ENCODE assay signal across 21 cellular contexts in the genomic region with DNA sequence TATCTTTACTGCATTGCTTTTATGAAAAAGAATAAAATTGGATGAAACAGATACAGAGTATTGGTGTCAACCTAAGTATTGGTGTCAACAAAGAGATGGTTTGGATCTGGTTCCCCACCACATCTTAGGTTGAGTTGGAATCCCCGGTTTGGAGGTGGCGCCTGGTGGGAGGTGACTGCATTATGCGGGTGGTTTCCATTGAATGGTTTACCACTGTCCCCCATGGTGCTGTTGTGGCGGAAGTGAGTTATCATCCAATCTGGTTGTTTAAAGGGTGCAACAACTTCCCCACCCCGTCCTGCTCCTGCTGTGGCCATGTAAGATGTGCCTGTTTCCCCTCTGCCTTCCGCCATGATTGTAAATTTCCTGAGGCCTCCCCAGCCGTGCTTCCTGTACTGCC.
"Had no signal": no experiment of that assay in that cellular context is flagged by ENCODE, and none has a peak within 500 bp of the region (broad histone marks: within the 10 kb centered on the region; RNA-seq: fewer than 3 reads in every experiment).

No MANE protein-coding gene starts in this region.

- H3K4me1 Mint-ChIP-seq: activated T-helper 17 cell treated with anti-CD3 and anti-CD28 coated beads, Interleukin-2, amount 50 U/mL, for 72 hours; neural progenitor cell; T-cell had no signal

- H3K27me3 ChIP-seq: breast epithelium, gastroesophageal sphincter, heart left ventricle, neural progenitor cell, right atrium auricular region, tibial nerve had no signal

- DNase-seq: activated CD4-positive, CD25-positive, alpha-beta regulatory T cell; activated naive CD4-positive, alpha-beta T cell; cerebellar nuclear complex; cortex of kidney; heart left ventricle; kidney glomerular epithelial cell; left ventricle myocardium inferior; mammary epithelial cell; stimulated activated CD4-positive, alpha-beta T cell treated with anti-CD3 and anti-CD28 coated beads, Interleukin-2, amount 100 ng/mL, for 24 hours had no signal

- H3K9me3 ChIP-seq: breast epithelium, gastroesophageal sphincter, heart left ventricle, left ventricle myocardium inferior, prostate gland, right atrium auricular region, tibial nerve had no signal

- ATAC-seq: activated T-helper 17 cell treated with anti-CD3 and anti-CD28 coated beads, Interleukin-2, amount 50 U/mL, for 72 hours; esophagus mucosa; gastroesophageal sphincter; heart left ventricle; T-cell had no signal

- H3K4me3 ChIP-seq: breast epithelium, gastroesophageal sphincter, heart left ventricle, left ventricle myocardium inferior, neural progenitor cell, prostate gland, right atrium auricular region, tibial nerve had no signal

- H2AFZ ChIP-seq: neural progenitor cell had no signal

- H3K9ac ChIP-seq: neural progenitor cell had no signal

- H3K27me3 Mint-ChIP-seq: activated T-helper 17 cell treated with anti-CD3 and anti-CD28 coated beads, Interleukin-2, amount 50 U/mL, for 72 hours; stimulated activated naive CD8-positive, alpha-beta T cell treated with anti-CD3 and anti-CD28 coated beads, Interleukin-15, Interleukin-2, amounts not matched to agents 100 ng/mL and 50 ng/mL, for 24 hours; T-cell had no signal

- H3K27ac ChIP-seq: breast epithelium, gastroesophageal sphincter, heart left ventricle, left ventricle myocardium inferior, neural progenitor cell, prostate gland, right atrium auricular region, tibial nerve had no signal

- H3K9me3 Mint-ChIP-seq: activated T-helper 17 cell treated with anti-CD3 and anti-CD28 coated beads, Interleukin-2, amount 50 U/mL, for 72 hours; neural progenitor cell; stimulated activated naive CD8-positive, alpha-beta T cell treated with anti-CD3 and anti-CD28 coated beads, Interleukin-15, Interleukin-2, amounts not matched to agents 100 ng/mL and 50 ng/mL, for 24 hours; T-cell had no signal

- H3K36me3 ChIP-seq: breast epithelium, neural progenitor cell, prostate gland, right atrium auricular region had no signal

- H3K4me2 ChIP-seq: neural progenitor cell had no signal

- H3K4me1 ChIP-seq: breast epithelium, gastroesophageal sphincter, heart left ventricle, left ventricle myocardium inferior, neural progenitor cell, prostate gland, right atrium auricular region, tibial nerve had no signal

- H3K4me3 Mint-ChIP-seq: activated T-helper 17 cell treated with anti-CD3 and anti-CD28 coated beads, Interleukin-2, amount 50 U/mL, for 72 hours; neural progenitor cell; stimulated activated naive CD8-positive, alpha-beta T cell treated with anti-CD3 and anti-CD28 coated beads, Interleukin-15, Interleukin-2, amounts not matched to agents 100 ng/mL and 50 ng/mL, for 24 hours; T-cell had no signal

- H3K27ac Mint-ChIP-seq: activated T-helper 17 cell treated with anti-CD3 and anti-CD28 coated beads, Interleukin-2, amount 50 U/mL, for 72 hours; neural progenitor cell; stimulated activated naive CD8-positive, alpha-beta T cell treated with anti-CD3 and anti-CD28 coated beads, Interleukin-15, Interleukin-2, amounts not matched to agents 100 ng/mL and 50 ng/mL, for 24 hours; T-cell had no signal

- FAIRE-seq: astrocyte, urothelium cell line had no signal
